Comparison of ENCODE assay signal across 8 cellular contexts in the genomic region with DNA sequence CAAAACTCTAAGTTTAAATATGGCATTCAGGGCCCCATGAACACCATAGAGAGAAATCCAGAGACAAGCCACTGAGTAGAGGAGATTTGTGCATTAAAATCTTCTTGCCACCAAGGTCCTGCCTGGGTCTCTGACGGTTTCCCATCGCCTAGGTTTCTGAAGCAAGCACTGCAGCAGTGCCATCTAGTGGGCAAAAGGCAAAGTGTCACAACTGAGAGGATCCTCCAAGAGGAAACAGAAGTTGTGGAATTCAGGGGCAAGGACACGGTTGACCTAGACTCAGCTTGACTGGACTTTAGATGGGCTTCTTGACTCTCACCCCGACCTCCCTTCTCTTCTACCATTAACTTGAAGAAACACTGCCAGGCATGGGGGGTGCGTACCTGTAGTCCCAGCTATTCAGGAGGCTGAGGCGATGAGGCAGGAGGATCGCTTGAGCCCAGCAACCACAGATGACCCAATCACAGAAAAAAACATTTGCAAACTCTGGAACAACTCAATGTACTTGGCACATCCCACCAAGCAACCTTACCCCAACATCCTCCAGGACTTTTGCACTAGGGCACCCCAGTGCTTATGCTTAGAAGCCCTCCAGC.
A peak's percentile ranks its signal among the peaks of the same experiment; 100 is the strongest.
DNase-seq lines count a peak whose midpoint lies in the region; ATAC-seq, FAIRE-seq and TF ChIP-seq lines count a peak whose summit lies in the region.

No MANE protein-coding gene starts in this region.

- dilution Hi-C loops in keratinocyte (cut with MboI; ENCODE audit: extremely low pct_ligation_motif_present, low sequenced_read_pairs), result loop anchor here (25.0 kb wide), 1 partner anchor 874 kb away; no protein-coding TSS in a partner anchor

- H3K4me2 ChIP-seq in Loucy (ENCODE audit: low read depth, low read length, poor library complexity, severe bottlenecking), result no peak overlapping the region
- no peak overlapping the region for H3K4me2 ChIP-seq in keratinocyte (ENCODE audit: control insufficient read depth, extremely low read depth, insufficient read depth, low read depth, low read length)

- no peaks in the 10 kb centered on the region for H3K9me2 ChIP-seq in Loucy (replicated peaks; ENCODE audit: low read depth, low read length)

- H3K9ac ChIP-seq in Loucy (ENCODE audit: low read depth, low read length, poor library complexity, severe bottlenecking) (no peak overlapping the region), keratinocyte (ENCODE audit: control insufficient read depth, extremely low read depth, insufficient read depth, low read length) (no peak overlapping the region)

- no peaks in the 10 kb centered on the region for H3F3A ChIP-seq in Loucy (ENCODE audit: low read depth)

- intact Hi-C loops in Right ventricle myocardium superior (cut with DNase I) (loop anchor here (1.0 to 10.0 kb wide), 2 partner anchors 879 to 911 kb away; no protein-coding TSS in a partner anchor), cardiac septum (cut with DNase I) (loop anchor here (2.0 kb wide), 2 partner anchors 879 to 907 kb away; no protein-coding TSS in a partner anchor)

- H3K4me1 ChIP-seq in Loucy (ENCODE audit: insufficient read depth, low read length, poor library complexity, severe bottlenecking) (no peaks in the 10 kb centered on the region), keratinocyte (ENCODE audit: control insufficient read depth, extremely low read depth, insufficient read depth, low read length) (no peaks in the 10 kb centered on the region)

- no peak overlapping the region for H3K27ac ChIP-seq in keratinocyte (ENCODE audit: control insufficient read depth, insufficient read depth, low read length)

- H3K27me3 ChIP-seq in Loucy (ENCODE audit: insufficient read depth, low read length, poor library complexity, severe bottlenecking), result no peaks in the 10 kb centered on the region
- no peaks in the 10 kb centered on the region for H3K27me3 ChIP-seq in keratinocyte (ENCODE audit: control insufficient read depth, extremely low read depth, insufficient read depth, low read length)

- H3K36me3 ChIP-seq in Loucy (ENCODE audit: insufficient read depth, low read length), result no peaks in the 10 kb centered on the region
- no peaks in the 10 kb centered on the region for H3K36me3 ChIP-seq in keratinocyte (ENCODE audit: control insufficient read depth in 2 of 2, extremely low read depth in 1 of 2, insufficient read depth in 2 of 2, low read length in 2 of 2)

- DNase-seq in Right ventricle myocardium superior, result peak; percentile 51
- DNase-seq in cardiac septum (ENCODE audit: low spot score), result no peak
- DNase-seq in T47D (ENCODE audit: low read depth in 1 of 2, low spot score in 1 of 2), result peak; percentile 49 to 86
- DNase-seq in keratinocyte (ENCODE audit: low read depth, low spot score), result no peak
- DNase-seq in stimulated activated CD4-positive, alpha-beta T cell treated with anti-CD3 and anti-CD28 coated beads, Interleukin-12 subunit alpha, Interleukin-12 subunit beta, amount 100 ng/mL, for 48 hours (ENCODE audit: low read depth in 2 of 3, low spot score in 1 of 3), result peak; percentile 23 to 39 (median 29)

- ATAC-seq in Right ventricle myocardium superior (ENCODE audit: poor library complexity) (peak; percentile 73), SK-N-SH treated with all-trans-retinoic acid at 6 μM for 48 hours (peak; percentile 86), GM21529 (IDR thresholded peaks at IDR 0.05; ENCODE audit: unreplicated experiment) (no peak)

- no peak overlapping the region for H3K4me3 ChIP-seq in Loucy (ENCODE audit: low read length, poor library complexity, severe bottlenecking)
- no peak overlapping the region for H3K4me3 ChIP-seq in keratinocyte (ENCODE audit: control insufficient read depth in 2 of 3, extremely low read depth in 1 of 3, insufficient read depth in 2 of 3, low read depth in 1 of 3, low read length in 3 of 3)

- H4K20me1 ChIP-seq in Loucy (ENCODE audit: insufficient read depth, low read length, poor library complexity, severe bottlenecking) (no peaks in the 10 kb centered on the region), keratinocyte (ENCODE audit: control insufficient read depth, extremely low read depth, insufficient read depth, low read length) (no peaks in the 10 kb centered on the region)

- in situ Hi-C loops in T47D (cut with HindIII; ENCODE audit: low pct_unique_long_range_greater_than_20kb, low sequenced_read_pairs), result no loop called here

- H2AFZ ChIP-seq in Loucy (ENCODE audit: low read length) (peak overlapping the region; percentile 45; the same call in 1 of the 2 replicates), keratinocyte (ENCODE audit: control insufficient read depth, low read length) (no peak overlapping the region)

- H3K9me3 ChIP-seq in Loucy (ENCODE audit: insufficient read depth, low read depth, low read length), result no peaks in the 10 kb centered on the region
- H3K9me3 ChIP-seq in keratinocyte (ENCODE audit: control insufficient read depth, low read depth, low read length), result no peaks in the 10 kb centered on the region

- H3K79me2 ChIP-seq in Loucy (ENCODE audit: insufficient read depth, low read length), result no peaks in the 10 kb centered on the region
- no peaks in the 10 kb centered on the region for H3K79me2 ChIP-seq in keratinocyte (ENCODE audit: control insufficient read depth, insufficient read depth, low read length)

- FAIRE-seq in keratinocyte (lab: Jason Lieb, UNC), result peak; percentile 26

- H3K9me1 ChIP-seq in keratinocyte (ENCODE audit: control insufficient read depth, extremely low read depth, insufficient read depth, low read length), result no peaks in the 10 kb centered on the region

- TF ChIP-seq CTCF in Loucy (conservative IDR thresholded peaks at IDR 0.05; ENCODE audit: low read length) (peak; percentile 86), keratinocyte (optimal IDR thresholded peaks at IDR 0.05 in 1 of 3, IDR thresholded peaks at IDR 0.05 in 1 of 3, conservative IDR thresholded peaks at IDR 0.05 in 1 of 3; ENCODE audit: extremely low read depth in 1 of 3, insufficient read depth in 2 of 3, low read length in 3 of 3) (peak; percentile 80 to 84 (median 83))

TF ChIP-seq in SK-N-SH treated with all-trans-retinoic acid at 6 μM for 48 hours, 23 proteins besides CTCF, POLR2A, EP300 and RAD21:
- TF ChIP-seq, protein P1, sequence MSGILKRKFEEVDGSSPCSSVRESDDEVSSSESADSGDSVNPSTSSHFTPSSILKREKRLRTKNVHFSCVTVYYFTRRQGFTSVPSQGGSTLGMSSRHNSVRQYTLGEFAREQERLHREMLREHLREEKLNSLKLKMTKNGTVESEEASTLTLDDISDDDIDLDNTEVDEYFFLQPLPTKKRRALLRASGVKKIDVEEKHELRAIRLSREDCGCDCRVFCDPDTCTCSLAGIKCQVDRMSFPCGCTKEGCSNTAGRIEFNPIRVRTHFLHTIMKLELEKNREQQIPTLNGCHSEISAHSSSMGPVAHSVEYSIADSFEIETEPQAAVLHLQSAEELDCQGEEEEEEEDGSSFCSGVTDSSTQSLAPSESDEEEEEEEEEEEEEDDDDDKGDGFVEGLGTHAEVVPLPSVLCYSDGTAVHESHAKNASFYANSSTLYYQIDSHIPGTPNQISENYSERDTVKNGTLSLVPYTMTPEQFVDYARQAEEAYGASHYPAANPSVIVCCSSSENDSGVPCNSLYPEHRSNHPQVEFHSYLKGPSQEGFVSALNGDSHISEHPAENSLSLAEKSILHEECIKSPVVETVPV (CRISPR knock-in tag; IDR thresholded peaks at IDR 0.05), result no peak
- TF ChIP-seq RARB (CRISPR knock-in tag; IDR thresholded peaks at IDR 0.05), result no peak
- no peak for TF ChIP-seq TOX (CRISPR knock-in tag; IDR thresholded peaks at IDR 0.05; ENCODE audit: borderline replicate concordance)
- no peak for TF ChIP-seq BACH2 (CRISPR knock-in tag; IDR thresholded peaks at IDR 0.05; ENCODE audit: borderline replicate concordance)
- no peak for TF ChIP-seq SNAI2 (CRISPR knock-in tag; IDR thresholded peaks at IDR 0.05)
- TF ChIP-seq ZC3H10 (CRISPR knock-in tag; IDR thresholded peaks at IDR 0.05), result no peak
- no peak for TF ChIP-seq ZFP3 (CRISPR knock-in tag; IDR thresholded peaks at IDR 0.05)
- TF ChIP-seq CSDC2 (CRISPR knock-in tag; IDR thresholded peaks at IDR 0.05), result no peak
- no peak for TF ChIP-seq GLIS3 (CRISPR knock-in tag; IDR thresholded peaks at IDR 0.05)
- TF ChIP-seq, protein P2, sequence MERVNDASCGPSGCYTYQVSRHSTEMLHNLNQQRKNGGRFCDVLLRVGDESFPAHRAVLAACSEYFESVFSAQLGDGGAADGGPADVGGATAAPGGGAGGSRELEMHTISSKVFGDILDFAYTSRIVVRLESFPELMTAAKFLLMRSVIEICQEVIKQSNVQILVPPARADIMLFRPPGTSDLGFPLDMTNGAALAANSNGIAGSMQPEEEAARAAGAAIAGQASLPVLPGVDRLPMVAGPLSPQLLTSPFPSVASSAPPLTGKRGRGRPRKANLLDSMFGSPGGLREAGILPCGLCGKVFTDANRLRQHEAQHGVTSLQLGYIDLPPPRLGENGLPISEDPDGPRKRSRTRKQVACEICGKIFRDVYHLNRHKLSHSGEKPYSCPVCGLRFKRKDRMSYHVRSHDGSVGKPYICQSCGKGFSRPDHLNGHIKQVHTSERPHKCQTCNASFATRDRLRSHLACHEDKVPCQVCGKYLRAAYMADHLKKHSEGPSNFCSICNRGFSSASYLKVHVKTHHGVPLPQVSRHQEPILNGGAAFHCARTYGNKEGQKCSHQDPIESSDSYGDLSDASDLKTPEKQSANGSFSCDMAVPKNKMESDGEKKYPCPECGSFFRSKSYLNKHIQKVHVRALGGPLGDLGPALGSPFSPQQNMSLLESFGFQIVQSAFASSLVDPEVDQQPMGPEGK (CRISPR knock-in tag; IDR thresholded peaks at IDR 0.05; ENCODE audit: borderline replicate concordance), result no peak
- no peak for TF ChIP-seq ISL1 (CRISPR knock-in tag; IDR thresholded peaks at IDR 0.05)
- TF ChIP-seq, protein P3, sequence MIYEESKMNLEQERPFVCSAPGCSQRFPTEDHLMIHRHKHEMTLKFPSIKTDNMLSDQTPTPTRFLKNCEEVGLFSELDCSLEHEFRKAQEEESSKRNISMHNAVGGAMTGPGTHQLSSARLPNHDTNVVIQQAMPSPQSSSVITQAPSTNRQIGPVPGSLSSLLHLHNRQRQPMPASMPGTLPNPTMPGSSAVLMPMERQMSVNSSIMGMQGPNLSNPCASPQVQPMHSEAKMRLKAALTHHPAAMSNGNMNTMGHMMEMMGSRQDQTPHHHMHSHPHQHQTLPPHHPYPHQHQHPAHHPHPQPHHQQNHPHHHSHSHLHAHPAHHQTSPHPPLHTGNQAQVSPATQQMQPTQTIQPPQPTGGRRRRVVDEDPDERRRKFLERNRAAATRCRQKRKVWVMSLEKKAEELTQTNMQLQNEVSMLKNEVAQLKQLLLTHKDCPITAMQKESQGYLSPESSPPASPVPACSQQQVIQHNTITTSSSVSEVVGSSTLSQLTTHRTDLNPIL (CRISPR knock-in tag; IDR thresholded peaks at IDR 0.05; ENCODE audit: low read depth), result no peak

Comparison
In these comparisons a context has a peak if more than half of its experiments do, and no peak if none do; other contexts are left out.
1. DNase-seq: peak in Right ventricle myocardium superior (single experiment), T47D (2 of 2) and stimulated activated CD4-positive, alpha-beta T cell treated with anti-CD3 and anti-CD28 coated beads, Interleukin-12 subunit alpha, Interleukin-12 subunit beta, amount 100 ng/mL, for 48 hours (3 of 3); none in cardiac septum (single experiment) and keratinocyte (single experiment).